Comparison of ENCODE assay signal across 28 cellular contexts in the genomic region with DNA sequence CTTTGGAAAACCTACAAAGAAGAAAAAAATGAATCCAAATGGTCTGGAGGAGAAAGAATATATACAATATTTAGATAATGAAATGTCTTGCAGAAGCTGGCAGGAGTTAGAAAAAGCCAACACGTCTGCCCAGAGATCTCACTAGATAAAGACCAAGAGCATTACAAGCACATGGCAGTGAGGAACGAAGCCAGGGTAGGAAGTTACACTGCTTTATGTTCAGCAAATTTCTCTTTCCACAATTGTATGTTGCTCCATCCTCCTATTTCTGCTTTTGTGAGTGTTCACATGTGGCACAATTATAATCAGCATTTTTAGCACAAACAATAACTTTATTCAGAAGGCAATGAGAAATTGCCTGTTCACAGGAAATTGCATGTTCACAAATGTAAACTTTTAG. TPM values are rescaled to one million over a fixed set of nuclear protein-coding genes. Genes with fewer than 3 reads are reported as not detected.
"Had no signal": no experiment of that assay in that cellular context is flagged by ENCODE, and none has a peak within 500 bp of the region (broad histone marks: within the 10 kb centered on the region; RNA-seq: fewer than 3 reads in every experiment).

No MANE protein-coding gene starts in this region.

- H3K36me3 ChIP-seq: brain microvascular endothelial cell, gastrocnemius medialis, heart left ventricle had no signal

- H3K4me3 ChIP-seq: coronary artery, dorsolateral prefrontal cortex, gastrocnemius medialis, heart left ventricle had no signal

- H3K27ac ChIP-seq: brain microvascular endothelial cell, coronary artery, dorsolateral prefrontal cortex, foreskin keratinocyte, gastrocnemius medialis, heart left ventricle had no signal

- H3K9me3 ChIP-seq: gastrocnemius medialis had no signal

- H3K27me3 ChIP-seq: brain microvascular endothelial cell, dorsolateral prefrontal cortex, foreskin keratinocyte, gastrocnemius medialis, heart left ventricle had no signal

- H3K4me1 ChIP-seq: foreskin keratinocyte, gastrocnemius medialis, heart left ventricle had no signal

- DNase-seq: activated CD4-positive, alpha-beta memory T cell treated with anti-CD3 and anti-CD28 coated beads, Interleukin-2, amount 10 ng/mL, durations not matched to agents 7 days and 5 days; activated CD4-positive, alpha-beta T cell treated with anti-CD3 and anti-CD28 coated beads for 1 hour; activated CD4-positive, alpha-beta T cell treated with anti-CD3 and anti-CD28 coated beads for 4 hours; activated CD4-positive, alpha-beta T cell treated with anti-CD3 and anti-CD28 coated beads, Interleukin-2, amount 10 ng/mL, durations not matched to agents 7 days and 5 days; activated CD4-positive, alpha-beta T cell treated with anti-CD3 and anti-CD28 coated beads, Interleukin-2, amount 50 U/mL, for 4 hours; activated CD8-positive, alpha-beta memory T cell treated with anti-CD3 and anti-CD28 coated beads, Interleukin-2, amount 50 U/mL, for 48 hours; activated effector memory CD4-positive, alpha-beta T cell treated with Interleukin-2 at 50 U/mL for 16 hours; activated gamma-delta T cell treated with Interleukin-2 at 50 U/mL for 16 hours; activated naive CD4-positive, alpha-beta T cell treated with anti-CD3 and anti-CD28 coated beads, Interleukin-2, amount 50 U/mL, for 16 hours; activated naive CD4-positive, alpha-beta T cell treated with Interleukin-2 at 50 U/mL for 16 hours; activated T-cell treated with anti-CD3 and anti-CD28 coated beads for 4 hours; activated T-cell treated with anti-CD3 and anti-CD28 coated beads, Interleukin-2, amount 50 U/mL, for 4 hours; amniotic stem cell; anterior cingulate cortex; brain microvascular endothelial cell; dorsolateral prefrontal cortex; effector memory CD4-positive, alpha-beta T cell; endodermal cell; foreskin keratinocyte; gastrocnemius medialis; glutamatergic neuron; heart left ventricle; T-helper 17 cell; T1000 had no signal

- ATAC-seq: activated T-cell treated with anti-CD3 and anti-CD28 coated beads, Interleukin-2, amount 50 U/mL, for 4 hours; activated T-helper 17 cell treated with anti-CD3 and anti-CD28 coated beads, Interleukin-2, amount 50 U/mL, for 72 hours; esophagus mucosa; foreskin keratinocyte; gastrocnemius medialis; heart left ventricle; T-helper 17 cell; WTC11 had no signal

RNA-seq across cellular contexts. Expression of gene LRRC17, which starts 53.6 kb away (rescaled TPM):
- total RNA-seq: activated T-helper 17 cell treated with anti-CD3 and anti-CD28 coated beads, Interleukin-2, amount 50 U/mL, for 72 hours had no signal
